ENCODE assay signal across 20 cellular contexts in genomic region chr1:97654866-97655265, GRCh38.
DNase-seq lines count a peak whose midpoint lies in the region; ATAC-seq and TF ChIP-seq lines count a peak whose summit lies in the region.
"Had no signal": no experiment of that assay in that cellular context is flagged by ENCODE, and none has a peak within 500 bp of the region (broad histone marks: within the 10 kb centered on the region; RNA-seq: fewer than 3 reads in every experiment).

No MANE protein-coding gene starts in this region.

- TF ChIP-seq CTCF in GM23338 (conservative IDR thresholded peaks at IDR 0.05; ENCODE audit: low read depth in 2 of 2) (no peak), PC-9 (conservative IDR thresholded peaks at IDR 0.05) (no peak), cardiac fibroblast (IDR thresholded peaks at IDR 0.05; ENCODE audit: low read depth, low read length) (no peak), A673 (conservative IDR thresholded peaks at IDR 0.05; ENCODE audit: low read depth, low read length) (no peak)

- H3K27me3 ChIP-seq in GM23338 (ENCODE audit: insufficient read depth) (no peaks in the 10 kb centered on the region), PC-9 (ENCODE audit: insufficient read depth, low read depth) (no peaks in the 10 kb centered on the region), A673 (replicated peaks; ENCODE audit: insufficient read depth, low read depth, low read length, poor library complexity) (no peaks in the 10 kb centered on the region)
- H3K27me3 ChIP-seq: BLaER1 treated with 17β-estradiol and CSF1 and Interleukin-3, amounts not matched to agents 10 nM and 100 nM had no signal

- POLR2A ChIA-PET in PC-9 (lab: Charles Lee; ENCODE audit: unreplicated experiment): no interaction called here
- POLR2A ChIA-PET in A673 (lab: Charles Lee; ENCODE audit: low non-redundant PET): no interaction called here

- H3K4me2 ChIP-seq in GM23338: no peak overlapping the region
- no peak overlapping the region for H3K4me2 ChIP-seq in PC-9
- H3K4me2 ChIP-seq: A549; BLaER1 treated with 17β-estradiol and CSF1 and Interleukin-3, amounts not matched to agents 10 nM and 100 nM; SK-N-SH had no signal

- no peaks in the 10 kb centered on the region for H3K36me3 Mint-ChIP-seq in GM23338 (ENCODE audit: low read depth)

- H4K20me1 ChIP-seq in GM23338 (replicated peaks; ENCODE audit: insufficient read depth): no peaks in the 10 kb centered on the region
- no peaks in the 10 kb centered on the region for H4K20me1 ChIP-seq in PC-9 (ENCODE audit: insufficient read depth)
- H4K20me1 ChIP-seq: BLaER1 treated with 17β-estradiol and CSF1 and Interleukin-3, amounts not matched to agents 10 nM and 100 nM had no signal

- H3K27me3 Mint-ChIP-seq in GM23338 (ENCODE audit: insufficient read depth, low read depth, poor library complexity): peaks cover 3% of the 10 kb centered on the region

- H3K4me1 Mint-ChIP-seq in GM23338: peaks cover 9% of the 10 kb centered on the region

- H3K27ac Mint-ChIP-seq in GM23338: no peak overlapping the region
- H3K27ac Mint-ChIP-seq: CD8-positive, alpha-beta T cell had no signal

- H3K4me3 ChIP-seq in GM23338: no peak overlapping the region
- no peak overlapping the region for H3K4me3 ChIP-seq in PC-9
- no peak overlapping the region for H3K4me3 ChIP-seq in cardiac fibroblast (replicated peaks in 1 of 2; ENCODE audit: low read depth in 2 of 2, low read length in 2 of 2)
- no peak overlapping the region for H3K4me3 ChIP-seq in A673 (ENCODE audit: low read depth, low read length, poor library complexity, severe bottlenecking)
- H3K4me3 ChIP-seq: A549; BLaER1 treated with 17β-estradiol and CSF1 and Interleukin-3, amounts not matched to agents 10 nM and 100 nM had no signal

- H3K9me3 ChIP-seq in PC-9 (ENCODE audit: insufficient read depth, low read depth) (no peaks in the 10 kb centered on the region), A673 (ENCODE audit: low read depth, low read length, poor library complexity, severe bottlenecking) (no peaks in the 10 kb centered on the region)
- H3K9me3 ChIP-seq: A549; BLaER1 treated with 17β-estradiol and CSF1 and Interleukin-3, amounts not matched to agents 10 nM and 100 nM; SK-N-SH had no signal

- DNase-seq in GM23338 (ENCODE audit: low spot score) (no peak), PC-9 (no peak), cardiac fibroblast (ENCODE audit: low read depth in 2 of 2) (peak; percentile 22 to 27), stromal cell of bone marrow (ENCODE audit: low read depth) (peak; percentile 27), NCI-H446 treated with DMSO at 0.1 percent for 48 hours (lab: John Stamatoyannopoulos, UW) (no peak), SKM-1 (lab: John Stamatoyannopoulos, UW; ENCODE audit: unreplicated experiment) (no peak), A673 (ENCODE audit: low spot score) (no peak), NCI-H1417 (lab: John Stamatoyannopoulos, UW) (no peak)
- DNase-seq: CD8-positive, alpha-beta T cell; GOT3; KG1; NCI-H1105 treated with DMSO at 0.1 percent for 48 hours; NCI-H1694 treated with DMSO at 0.1 percent for 48 hours; NCI-H446; NCI-H526 treated with DMSO at 0.1 percent for 48 hours; PC-3; SIG-M5; SK-N-SH had no signal

- H3K4me1 ChIP-seq in GM23338 (ENCODE audit: insufficient read depth) (peaks cover 4% of the 10 kb centered on the region; the same call in 1 of the 2 replicates), PC-9 (replicated peaks; ENCODE audit: insufficient read depth) (no peaks in the 10 kb centered on the region), A673 (ENCODE audit: insufficient read depth, low read length, poor library complexity, severe bottlenecking) (no peaks in the 10 kb centered on the region)
- H3K4me1 ChIP-seq: A549; BLaER1 treated with 17β-estradiol and CSF1 and Interleukin-3, amounts not matched to agents 10 nM and 100 nM had no signal

- H2AFZ ChIP-seq in GM23338 (peak overlapping the region; percentile 5; the same call in 1 of the 2 replicates), PC-9 (peak overlapping the region; percentile 40; the same call in 1 of the 2 replicates)

- CTCF ChIA-PET in PC-9 (lab: Charles Lee): no interaction called here
- CTCF ChIA-PET in A673 (lab: Charles Lee): no interaction called here

- no peak for ATAC-seq in GM23338
- ATAC-seq: A549; CD8-positive, alpha-beta T cell; PC-3 had no signal

- H3K9me2 ChIP-seq in GM23338 (ENCODE audit: insufficient read depth) (no peaks in the 10 kb centered on the region), PC-9 (ENCODE audit: insufficient read depth) (peaks cover 7% of the 10 kb centered on the region)
- H3K9me2 ChIP-seq: SK-N-SH had no signal

- H3K4me3 Mint-ChIP-seq in GM23338: no peak overlapping the region
- H3K4me3 Mint-ChIP-seq: CD8-positive, alpha-beta T cell had no signal

- no peak overlapping the region for H3K27ac ChIP-seq in GM23338 (ENCODE audit: low read depth)
- no peak overlapping the region for H3K27ac ChIP-seq in PC-9
- no peak overlapping the region for H3K27ac ChIP-seq in A673 (ENCODE audit: low read depth, low read length, poor library complexity, severe bottlenecking)
- H3K27ac ChIP-seq: A549; BLaER1 treated with 17β-estradiol and CSF1 and Interleukin-3, amounts not matched to agents 10 nM and 100 nM had no signal

- H3K9me3 Mint-ChIP-seq in GM23338: no peaks in the 10 kb centered on the region
- H3K9me3 Mint-ChIP-seq: CD8-positive, alpha-beta T cell had no signal

- H3K36me3 ChIP-seq in GM23338 (ENCODE audit: insufficient read depth) (no peaks in the 10 kb centered on the region), PC-9 (ENCODE audit: low read depth) (no peaks in the 10 kb centered on the region), A673 (ENCODE audit: insufficient read depth, low read length, poor library complexity, severe bottlenecking) (no peaks in the 10 kb centered on the region)

- intact Hi-C loops in PC-9 (cut with micrococcal nuclease; ENCODE audit: unreplicated experiment): no loop called here
- intact Hi-C loops in A673 (cut with micrococcal nuclease; ENCODE audit: unreplicated experiment): no loop called here

- no TSS peak for BruUV-seq in PC-9 (replicated peaks; lab: Mats Ljungman, UMichigan)
- BruUV-seq in A673 (replicated peaks; lab: Mats Ljungman, UMichigan): no TSS peak

- no peaks in the 10 kb centered on the region for H3K79me2 ChIP-seq in GM23338 (replicated peaks; ENCODE audit: insufficient read depth)
- no peaks in the 10 kb centered on the region for H3K79me2 ChIP-seq in PC-9 (ENCODE audit: low read depth)

- H3F3A ChIP-seq in GM23338 (replicated peaks; ENCODE audit: low read depth): no peaks in the 10 kb centered on the region
- H3F3A ChIP-seq in PC-9 (ENCODE audit: insufficient read depth, low read depth): no peaks in the 10 kb centered on the region

TF ChIP-seq in GM23338, 12 proteins besides CTCF, POLR2A, EP300 and RAD21 (continues in another document):
- TF ChIP-seq NANOG (IDR thresholded peaks at IDR 0.05; ENCODE audit: borderline replicate concordance) (no peak), EZH2phosphoT487 (IDR thresholded peaks at IDR 0.05; ENCODE audit: unreplicated experiment) (no peak), EZH2 (IDR thresholded peaks at IDR 0.05; ENCODE audit: low read depth, unreplicated experiment) (no peak), CREB1 (CRISPR knock-in tag; IDR thresholded peaks at IDR 0.05; ENCODE audit: low read depth) (no peak), STAT1 (IDR thresholded peaks at IDR 0.05; ENCODE audit: unreplicated experiment) (no peak), REST (IDR thresholded peaks at IDR 0.05; ENCODE audit: unreplicated experiment) (no peak), JUNB (IDR thresholded peaks at IDR 0.05; ENCODE audit: unreplicated experiment) (no peak), ETS1 (IDR thresholded peaks at IDR 0.05) (no peak), ZNF114 (CRISPR knock-in tag; IDR thresholded peaks at IDR 0.05) (no peak), POLR2AphosphoS5 (IDR thresholded peaks at IDR 0.05; ENCODE audit: low read depth) (no peak), ZNF331 (CRISPR knock-in tag; IDR thresholded peaks at IDR 0.05; ENCODE audit: low read depth) (no peak)

Comparison
In these comparisons a context has a peak if more than half of its experiments do, and no peak if none do; other contexts are left out.
1. DNase-seq: peak in cardiac fibroblast (2 of 2) and stromal cell of bone marrow (single experiment); none in GM23338 (single experiment), PC-9 (0 of 2), NCI-H446 treated with DMSO at 0.1 percent for 48 hours (single experiment), SKM-1 (single experiment), A673 (single experiment) and NCI-H1417 (0 of 3).